ENCODE assay signal across 8 cellular contexts in genomic region chr3:50088725-50089602, GRCh38. TPM values are rescaled to one million over a fixed set of nuclear protein-coding genes. Genes with fewer than 3 reads are reported as not detected.
A peak's percentile ranks its signal among the peaks of the same experiment; 100 is the strongest.
DNase-seq lines count a peak whose midpoint lies in the region; ATAC-seq and TF ChIP-seq lines count a peak whose summit lies in the region.

Gene RBM5, plus strand, starts transcription at chr3:50088919. Its CDS starts 1,516 bp downstream, at chr3:50090435.

- POLR2A ChIA-PET in T-cell (lab: Charles Lee), result interaction anchor here (0.5 to 0.6 kb wide), 3 partner anchors 39 to 287 kb away, joined by 3 to 12 read pairs (median 4); no protein-coding TSS in a partner anchor

- ATAC-seq in HG02759 (IDR thresholded peaks at IDR 0.05; ENCODE audit: unreplicated experiment), result peak; percentile 95
- peak; percentile 100 for ATAC-seq in T-cell (replicated peaks in 1 of 4)

- H2AFZ ChIP-seq in trophoblast cell (ENCODE audit: insufficient read depth, low read length, poor library complexity), result peak within 1 kb of the TSS; percentile 56

- intact Hi-C loops in cardiac septum (cut with DNase I), result loop anchor here (10.0 kb wide), 1 partner anchor 144 kb away; the partner anchor contains the start of gene RBM6
- intact Hi-C loops in transverse colon (cut with DNase I; ENCODE audit: low total_unique reads), result no loop called here

- no peaks in the 10 kb centered on the region for H3K27me3 Mint-ChIP-seq in T-cell

- peak within 1 kb of the TSS; percentile 93 for H3K18ac ChIP-seq in trophoblast cell (ENCODE audit: low read length)

- CTCF ChIA-PET in T-cell (lab: Charles Lee), result interaction anchor here (0.7 to 1.0 kb wide), 2 partner anchors 157 to 1955 kb away, joined by 3 read pairs; no protein-coding TSS in a partner anchor

- peak within 1 kb of the TSS; percentile 82 for H3K4me2 ChIP-seq in trophoblast cell (ENCODE audit: low read length)

- no peak within 1 kb of the TSS for H2BK12ac ChIP-seq in trophoblast cell (ENCODE audit: low read length)

- H3K9me3 ChIP-seq in trophoblast cell (ENCODE audit: insufficient read depth, low read depth, low read length) (no peaks in the 10 kb centered on the region), transverse colon (no peaks in the 10 kb centered on the region)

- peak within 1 kb of the TSS; percentile 92 for H3K14ac ChIP-seq in trophoblast cell (ENCODE audit: low read length)

- H3K27me3 ChIP-seq in trophoblast cell (ENCODE audit: insufficient read depth, low read length), result no peaks in the 10 kb centered on the region
- H3K27me3 ChIP-seq in transverse colon, result no peaks in the 10 kb centered on the region

- H4K12ac ChIP-seq in trophoblast cell (ENCODE audit: low read depth, low read length), result peak within 1 kb of the TSS; percentile 93

- peak; percentile 80 for DNase-seq in GM12864 (ENCODE audit: low read depth)
- peak; percentile 15 for DNase-seq in NCI-H1417 treated with DMSO at 0.1 percent for 48 hours (lab: John Stamatoyannopoulos, UW)
- DNase-seq in T-cell, result peak; percentile 79 to 95 (median 90)
- DNase-seq in cardiac septum (ENCODE audit: low spot score), result peak; percentile 98
- DNase-seq in trophoblast cell, result peak; percentile 87 to 93
- DNase-seq in transverse colon, result peak; percentile 93

- H3K4me3 ChIP-seq in GM12864 (ENCODE audit: low read depth, low read length) (peak within 1 kb of the TSS; percentile 86), trophoblast cell (ENCODE audit: low read depth, low read length) (peak within 1 kb of the TSS; percentile 93), transverse colon (peak within 1 kb of the TSS; percentile 80 to 95 (median 89))

- WGBS in adipose tissue, 3 donors, result 0 to 1% (median 0%) methylated on average over 61 of the region's 61 CpGs
- no CpG with 5 or more reads among the region's 61 CpGs for WGBS in trophoblast cell (ENCODE audit: extremely low coverage, insufficient coverage, insufficient read length)
- WGBS in transverse colon (ENCODE audit: low coverage in 1 of 2), 2 donors, result 0 to 1% methylated on average over 4 to 43 of the region's 61 CpGs

- peak within 1 kb of the TSS; percentile 87 for H3K4ac ChIP-seq in trophoblast cell (ENCODE audit: low read depth, low read length)

- H3K36me3 ChIP-seq in trophoblast cell (ENCODE audit: control insufficient read depth in 1 of 2, insufficient read depth in 2 of 2, low read length in 2 of 2) (peaks cover 16 to 24% of the 10 kb centered on the region in 2 experiments), transverse colon (peaks cover 3 to 34% (median 18%) of the 10 kb centered on the region in 4 donors)

- H3K36me3 Mint-ChIP-seq in T-cell, result peaks cover 22% of the 10 kb centered on the region

- H3K4me3 Mint-ChIP-seq in T-cell, result peak within 1 kb of the TSS; percentile 96 to 97 (median 97)

- H2BK5ac ChIP-seq in trophoblast cell (ENCODE audit: low read depth, low read length, poor library complexity), result peak within 1 kb of the TSS; percentile 60

- no peak for TF ChIP-seq EP300 in transverse colon (IDR thresholded peaks at IDR 0.05; ENCODE audit: low read depth)

- H2AK5ac ChIP-seq in trophoblast cell (ENCODE audit: low read length), result peak within 1 kb of the TSS; percentile 56

- H3K79me1 ChIP-seq in trophoblast cell (ENCODE audit: low read length), result peaks cover 8% of the 10 kb centered on the region

- H3K27ac Mint-ChIP-seq in T-cell, result peak within 1 kb of the TSS; percentile 94 to 96

- H4K8ac ChIP-seq in trophoblast cell (ENCODE audit: low read depth, low read length), result peak within 1 kb of the TSS; percentile 95

- H3K4me1 ChIP-seq in trophoblast cell (ENCODE audit: control insufficient read depth in 1 of 2, insufficient read depth in 2 of 2, low read length in 2 of 2), result no peaks in the 10 kb centered on the region
- H3K4me1 ChIP-seq in transverse colon, result peaks cover 13 to 23% (median 17%) of the 10 kb centered on the region in 4 donors

- H3K9me3 Mint-ChIP-seq in T-cell, result no peaks in the 10 kb centered on the region

- H2BK120ac ChIP-seq in trophoblast cell (ENCODE audit: insufficient read depth, low read length, poor library complexity), result peak within 1 kb of the TSS; percentile 93

- TF ChIP-seq POLR2A in transverse colon (IDR thresholded peaks at IDR 0.05), result peak; percentile 66

- no peak for TF ChIP-seq CTCF in GM12864 (IDR thresholded peaks at IDR 0.05; ENCODE audit: low read depth, low read length, missing control alignments)
- TF ChIP-seq CTCF in transverse colon (IDR thresholded peaks at IDR 0.05), result no peak

- peak within 1 kb of the TSS; percentile 70 for H3K27ac ChIP-seq in adipose tissue (ENCODE audit: low read depth, low read length)
- peak within 1 kb of the TSS; percentile 56 for H3K27ac ChIP-seq in trophoblast cell (ENCODE audit: low read depth, low read length)
- H3K27ac ChIP-seq in transverse colon, result peak within 1 kb of the TSS; percentile 92 to 97 (median 94)

- peaks cover 9% of the 10 kb centered on the region for H3K79me2 ChIP-seq in trophoblast cell (ENCODE audit: control insufficient read depth, insufficient read depth, low read length, poor library complexity)

- H3K23ac ChIP-seq in trophoblast cell (ENCODE audit: low read length), result no peak within 1 kb of the TSS

- H3K4me1 Mint-ChIP-seq in T-cell, result peaks cover 30 to 35% (median 32%) of the 10 kb centered on the region in 3 donors

- in situ Hi-C loops in transverse colon (cut with MboI; ENCODE audit: low pct_ligation_motif_present in 1 of 4, low pct_unique_long_range_greater_than_20kb in 1 of 4, low sequenced_read_pairs in 3 of 4), result no loop called here

- H4K91ac ChIP-seq in trophoblast cell (ENCODE audit: low read depth, low read length), result peak within 1 kb of the TSS; percentile 89

- peak within 1 kb of the TSS; percentile 96 for H3K9ac ChIP-seq in trophoblast cell (ENCODE audit: low read length)

RNA-seq across cellular contexts. Expression of gene RBM5, which starts in this region (rescaled TPM):
- total RNA-seq in T-cell (100 to 1,000 TPM; 293 to 354 (median 316) TPM), cardiac septum (85.3 TPM), transverse colon (100 to 1,000 TPM; 238 to 391 (median 304) TPM)
- 10 to 100 TPM; 54.6 to 76.0 (median 60.2) TPM for polyA plus RNA-seq in adipose tissue
- polyA plus RNA-seq in trophoblast cell (2013), result 105 and 107 TPM in 2 replicates

Comparison
In these comparisons a context has a peak if more than half of its experiments do, and no peak if none do; other contexts are left out.
1. Peak in every context shown above with its lines: DNase-seq, ATAC-seq, H3K4me3 ChIP-seq and H3K27ac ChIP-seq.
2. DNase-seq: peak in every context shown above with its lines; median percentile 98 in cardiac septum; 93 in transverse colon; 90 in T-cell; 90 in trophoblast cell; 80 in GM12864; 15 in NCI-H1417 treated with DMSO at 0.1 percent for 48 hours.